In genomic region chr17:17772231-17772630, GRCh38 we compare ENCODE assay signal across 1 cellular context.
TF ChIP-seq lines count a peak whose summit lies in the region.

No MANE protein-coding gene starts in this region.

TF ChIP-seq in H1, 55 proteins besides CTCF, POLR2A, EP300 and RAD21:
- TF ChIP-seq TCF12 (IDR thresholded peaks at IDR 0.05; ENCODE audit: low read depth, low read length) (no peak), BCL11A (IDR thresholded peaks at IDR 0.05; ENCODE audit: low read depth in 2 of 2, low read length in 2 of 2) (no peak), CTBP2 (IDR thresholded peaks at IDR 0.05; ENCODE audit: borderline replicate concordance, insufficient read depth, insufficient read length, low read length) (no peak), MAFK (IDR thresholded peaks at IDR 0.05; ENCODE audit: low read depth, low read length) (no peak), CHD7 (IDR thresholded peaks at IDR 0.05; ENCODE audit: insufficient replicate concordance, low read length) (no peak), ATF2 (IDR thresholded peaks at IDR 0.05; ENCODE audit: low read length) (no peak), MAX (IDR thresholded peaks at IDR 0.05) (no peak), FOSL1 (IDR thresholded peaks at IDR 0.05; ENCODE audit: insufficient read depth, low read depth, low read length) (no peak), ASH2L (IDR thresholded peaks at IDR 0.05; ENCODE audit: low read length) (no peak), TBP (IDR thresholded peaks at IDR 0.05; ENCODE audit: low read depth, low read length) (no peak), POLR2AphosphoS5 (IDR thresholded peaks at IDR 0.05; ENCODE audit: low read depth, low read length) (no peak), ZNF274 (IDR thresholded peaks at IDR 0.05; ENCODE audit: borderline replicate concordance, extremely low read depth, low read length) (no peak), KDM5A (IDR thresholded peaks at IDR 0.05; ENCODE audit: low read length) (no peak), TEAD4 (IDR thresholded peaks at IDR 0.05; ENCODE audit: low read depth, low read length) (no peak), KDM1A (IDR thresholded peaks at IDR 0.05; ENCODE audit: borderline replicate concordance, low read length) (no peak)
